1 cellular context compared by ENCODE assay signal in the genomic region with DNA sequence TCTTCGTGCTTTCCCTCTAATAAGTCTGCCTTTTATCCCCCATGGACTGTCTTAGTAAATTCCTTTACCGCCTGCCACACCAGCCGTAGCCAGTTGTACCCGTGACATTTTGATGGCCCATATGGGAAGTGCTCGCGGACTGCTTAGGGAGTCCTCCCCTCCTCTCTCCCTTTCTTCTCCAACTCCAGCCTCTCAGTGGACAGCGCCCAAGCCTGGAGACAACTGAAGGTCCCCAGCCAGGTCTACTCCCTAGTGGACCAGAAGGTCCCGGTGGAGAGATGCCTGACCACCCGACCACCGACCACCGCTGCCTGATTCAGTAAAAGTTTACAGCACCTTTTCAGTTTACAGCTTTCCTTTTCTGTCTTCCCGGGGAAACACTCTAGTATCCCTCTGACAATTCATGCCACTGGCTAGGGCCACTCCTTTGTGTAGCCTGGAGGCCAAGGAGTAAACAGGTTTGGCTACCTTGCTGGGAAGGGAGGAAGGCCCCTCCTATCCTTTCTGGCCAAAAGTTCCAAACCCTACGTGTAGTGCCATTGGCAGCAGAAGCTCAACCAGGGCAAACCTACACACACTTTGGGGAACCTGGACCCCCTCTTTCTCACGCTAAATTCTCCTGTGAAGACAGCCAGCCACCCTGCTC.
TF ChIP-seq lines count a peak whose summit lies in the region.

No MANE protein-coding gene starts in this region.

TF ChIP-seq in H1, 55 proteins besides CTCF, POLR2A, EP300 and RAD21:
- TF ChIP-seq YY1 (IDR thresholded peaks at IDR 0.05; ENCODE audit: low read depth, low read length) = no peak
- TF ChIP-seq TAF1 (IDR thresholded peaks at IDR 0.05; ENCODE audit: low read depth, low read length) = no peak
- TF ChIP-seq SIN3A (conservative IDR thresholded peaks at IDR 0.05 in 1 of 2, IDR thresholded peaks at IDR 0.05 in 1 of 2; ENCODE audit: low read depth in 1 of 2, low read length in 2 of 2) = no peak
- no peak for TF ChIP-seq RFX5 (IDR thresholded peaks at IDR 0.05; ENCODE audit: borderline replicate concordance, low read depth, low read length)
- TF ChIP-seq SIX5 (IDR thresholded peaks at IDR 0.05; ENCODE audit: low read depth, low read length) = no peak
- TF ChIP-seq KDM4A (IDR thresholded peaks at IDR 0.05; ENCODE audit: low read depth, low read length, severe bottlenecking) = no peak
- no peak for TF ChIP-seq FOSL1 (IDR thresholded peaks at IDR 0.05; ENCODE audit: insufficient read depth, low read depth, low read length)
- TF ChIP-seq KDM1A (IDR thresholded peaks at IDR 0.05; ENCODE audit: borderline replicate concordance, low read length) = no peak
- TF ChIP-seq, protein P1, sequence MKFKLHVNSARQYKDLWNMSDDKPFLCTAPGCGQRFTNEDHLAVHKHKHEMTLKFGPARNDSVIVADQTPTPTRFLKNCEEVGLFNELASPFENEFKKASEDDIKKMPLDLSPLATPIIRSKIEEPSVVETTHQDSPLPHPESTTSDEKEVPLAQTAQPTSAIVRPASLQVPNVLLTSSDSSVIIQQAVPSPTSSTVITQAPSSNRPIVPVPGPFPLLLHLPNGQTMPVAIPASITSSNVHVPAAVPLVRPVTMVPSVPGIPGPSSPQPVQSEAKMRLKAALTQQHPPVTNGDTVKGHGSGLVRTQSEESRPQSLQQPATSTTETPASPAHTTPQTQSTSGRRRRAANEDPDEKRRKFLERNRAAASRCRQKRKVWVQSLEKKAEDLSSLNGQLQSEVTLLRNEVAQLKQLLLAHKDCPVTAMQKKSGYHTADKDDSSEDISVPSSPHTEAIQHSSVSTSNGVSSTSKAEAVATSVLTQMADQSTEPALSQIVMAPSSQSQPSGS (IDR thresholded peaks at IDR 0.05; ENCODE audit: low read length) = no peak
- no peak for TF ChIP-seq CREB1 (IDR thresholded peaks at IDR 0.05)
- TF ChIP-seq TAF7 (optimal IDR thresholded peaks at IDR 0.05; ENCODE audit: borderline replicate concordance, low read depth, low read length) = no peak
- no peak for TF ChIP-seq EZH2 (IDR thresholded peaks at IDR 0.05; ENCODE audit: low read depth, low read length, severe bottlenecking)
- TF ChIP-seq CBX5 (IDR thresholded peaks at IDR 0.05; ENCODE audit: low read depth, low read length) = no peak
- no peak for TF ChIP-seq RNF2 (IDR thresholded peaks at IDR 0.05; ENCODE audit: borderline replicate concordance, low read depth, low read length, missing control alignments, poor library complexity, severe bottlenecking)
- no peak for TF ChIP-seq EGR1 (IDR thresholded peaks at IDR 0.05; ENCODE audit: borderline replicate concordance, low read depth, low read length)
- TF ChIP-seq, protein P2, sequence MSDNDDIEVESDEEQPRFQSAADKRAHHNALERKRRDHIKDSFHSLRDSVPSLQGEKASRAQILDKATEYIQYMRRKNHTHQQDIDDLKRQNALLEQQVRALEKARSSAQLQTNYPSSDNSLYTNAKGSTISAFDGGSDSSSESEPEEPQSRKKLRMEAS (IDR thresholded peaks at IDR 0.05) = no peak
- no peak for TF ChIP-seq BACH1 (IDR thresholded peaks at IDR 0.05; ENCODE audit: low read length)
- no peak for TF ChIP-seq RXRA (IDR thresholded peaks at IDR 0.05; ENCODE audit: insufficient read depth, low read depth, low read length)
- no peak for TF ChIP-seq GABPA (IDR thresholded peaks at IDR 0.05; ENCODE audit: borderline replicate concordance, insufficient read depth, low read length)
- no peak for TF ChIP-seq CHD1 (IDR thresholded peaks at IDR 0.05; ENCODE audit: low read depth, low read length)
